Comparison of ENCODE assay signal across 9 cellular contexts in genomic region chr7:139523199-139523941, GRCh38. TPM values are rescaled to one million over a fixed set of nuclear protein-coding genes. Genes with fewer than 3 reads are reported as not detected.
DNase-seq lines count a peak whose midpoint lies in the region; ATAC-seq and TF ChIP-seq lines count a peak whose summit lies in the region.
"Had no signal": no experiment of that assay in that cellular context is flagged by ENCODE, and none has a peak within 500 bp of the region (broad histone marks: within the 10 kb centered on the region; RNA-seq: fewer than 3 reads in every experiment).

Gene CLEC2L, plus strand, starts transcription at chr7:139523685. Its CDS starts 243 bp downstream, at chr7:139523928.

- DNase-seq in CD4-positive, alpha-beta memory T cell, result no peak
- DNase-seq in NCI-H2171 treated with DMSO at 0.1 percent for 48 hours (lab: John Stamatoyannopoulos, UW), result peak; percentile 31
- no peak for DNase-seq in esophagus muscularis mucosa (ENCODE audit: extremely low spot score)
- DNase-seq in prostate gland (ENCODE audit: low spot score), result no peak
- DNase-seq in 8988T, result no peak
- DNase-seq in NCI-H2029 (lab: John Stamatoyannopoulos, UW), result no peak
- DNase-seq: OCI-M1 had no signal

- H3K4me2 ChIP-seq in parathyroid adenoma (ENCODE audit: low read length), result peak within 1 kb of the TSS; percentile 72

- TF ChIP-seq POLR2A in esophagus muscularis mucosa (IDR thresholded peaks at IDR 0.05; ENCODE audit: low read depth) (no peak), prostate gland (IDR thresholded peaks at IDR 0.05) (no peak)

- intact Hi-C loops in CD4-positive, alpha-beta memory T cell (cut with micrococcal nuclease), result no loop called here
- intact Hi-C loops in esophagus muscularis mucosa (cut with DNase I) (no loop called here), prostate gland (cut with DNase I) (no loop called here)

- no peaks in the 10 kb centered on the region for H3K9me3 Mint-ChIP-seq in CD4-positive, alpha-beta memory T cell

- CTCF ChIA-PET in CD4-positive, alpha-beta memory T cell (lab: Charles Lee; ENCODE audit: partially characterized antibody), result no interaction called here

- no peak within 1 kb of the TSS for H3K4me3 ChIP-seq in CD4-positive, alpha-beta memory T cell (ENCODE audit: low read length in 2 of 2)
- H3K4me3 ChIP-seq in esophagus muscularis mucosa (peak within 1 kb of the TSS; percentile 35 to 50 (median 38)), parathyroid adenoma (ENCODE audit: low read depth, low read length) (peak within 1 kb of the TSS; percentile 22), prostate gland (peak within 1 kb of the TSS in 1 of 2 donors; percentile 23)

- H2AFZ ChIP-seq in parathyroid adenoma, result peak within 1 kb of the TSS; percentile 87

- H3K36me3 Mint-ChIP-seq in CD4-positive, alpha-beta memory T cell, result peaks cover 0 to 6% of the 10 kb centered on the region in 2 donors

- TF ChIP-seq CTCF in esophagus muscularis mucosa (IDR thresholded peaks at IDR 0.05) (no peak), parathyroid adenoma (IDR thresholded peaks at IDR 0.05) (no peak), prostate gland (IDR thresholded peaks at IDR 0.05) (no peak)

- no peak for TF ChIP-seq EP300 in esophagus muscularis mucosa (IDR thresholded peaks at IDR 0.05)

- H3K4me3 Mint-ChIP-seq in CD4-positive, alpha-beta memory T cell, result peak within 1 kb of the TSS in 5 of 8 donors; percentile 39 to 73 (median 64)

- peaks cover 9% of the 10 kb centered on the region for H3K4me1 ChIP-seq in CD4-positive, alpha-beta memory T cell (ENCODE audit: insufficient read depth, low read length)
- H3K4me1 ChIP-seq in esophagus muscularis mucosa, result peaks cover 0 to 23% (median 14%) of the 10 kb centered on the region in 4 donors
- H3K4me1 ChIP-seq in parathyroid adenoma, result peaks cover 4% of the 10 kb centered on the region
- H3K4me1 ChIP-seq in prostate gland (replicated peaks), result no peaks in the 10 kb centered on the region

- 6% methylated on average over 30 of the region's 75 CpGs for WGBS in esophagus muscularis mucosa
- 6% methylated on average over 15 of the region's 75 CpGs for WGBS in prostate gland

- no peaks in the 10 kb centered on the region for H3K79me2 ChIP-seq in parathyroid adenoma

- no peaks in the 10 kb centered on the region for H3K36me3 ChIP-seq in CD4-positive, alpha-beta memory T cell (ENCODE audit: insufficient read depth, low read length)
- no peaks in the 10 kb centered on the region for H3K36me3 ChIP-seq in esophagus muscularis mucosa
- H3K36me3 ChIP-seq in parathyroid adenoma (ENCODE audit: control insufficient read depth, insufficient read depth, low read length), result no peaks in the 10 kb centered on the region
- H3K36me3 ChIP-seq in prostate gland, result no peaks in the 10 kb centered on the region

- H3K27me3 Mint-ChIP-seq in CD4-positive, alpha-beta memory T cell, result peaks cover 22 to 31% of the 10 kb centered on the region in 2 donors

- no peak within 1 kb of the TSS for H3K27ac ChIP-seq in CD4-positive, alpha-beta memory T cell (ENCODE audit: low read depth, low read length)
- H3K27ac ChIP-seq in esophagus muscularis mucosa (replicated peaks in 1 of 4) (no peak within 1 kb of the TSS), parathyroid adenoma (no peak within 1 kb of the TSS), prostate gland (no peak within 1 kb of the TSS)

- H3K27me3 ChIP-seq in CD4-positive, alpha-beta memory T cell (ENCODE audit: insufficient read depth, low read length), result peaks cover 5% of the 10 kb centered on the region
- peaks cover 0 to 53% (median 6%) of the 10 kb centered on the region in 4 donors for H3K27me3 ChIP-seq in esophagus muscularis mucosa
- no peaks in the 10 kb centered on the region for H3K27me3 ChIP-seq in parathyroid adenoma (ENCODE audit: control insufficient read depth, insufficient read depth, low read length)
- peaks cover 8% of the 10 kb centered on the region for H3K27me3 ChIP-seq in prostate gland (replicated peaks; ENCODE audit: insufficient read depth)

- no peak within 1 kb of the TSS for H3K27ac Mint-ChIP-seq in CD4-positive, alpha-beta memory T cell

- POLR2A ChIA-PET in CD4-positive, alpha-beta memory T cell (lab: Charles Lee; ENCODE audit: partially characterized antibody), result no interaction called here

- no peak for ATAC-seq in HG02981 (IDR thresholded peaks at IDR 0.05; ENCODE audit: unreplicated experiment)

- no peak within 1 kb of the TSS for H3K9ac ChIP-seq in parathyroid adenoma

- no peaks in the 10 kb centered on the region for H3K9me3 ChIP-seq in CD4-positive, alpha-beta memory T cell (ENCODE audit: control insufficient read depth in 1 of 2, low read length in 2 of 2)
- no peaks in the 10 kb centered on the region for H3K9me3 ChIP-seq in esophagus muscularis mucosa
- H3K9me3 ChIP-seq in parathyroid adenoma (ENCODE audit: control insufficient read depth, low read length), result no peaks in the 10 kb centered on the region
- no peaks in the 10 kb centered on the region for H3K9me3 ChIP-seq in prostate gland

- H3K4me1 Mint-ChIP-seq in CD4-positive, alpha-beta memory T cell, result peaks cover 5 to 38% (median 14%) of the 10 kb centered on the region in 4 donors

RNA-seq across cellular contexts. Expression of gene CLEC2L, which starts in this region (rescaled TPM):
- total RNA-seq in CD4-positive, alpha-beta memory T cell, result not detected
- not detected for polyA plus RNA-seq in CD4-positive, alpha-beta memory T cell
- total RNA-seq in esophagus muscularis mucosa (not detected), prostate gland (1 to 10 TPM in 1 of 2 donors, not detected in 1; 3.0 TPM)

Comparison
In these comparisons a context has a peak if more than half of its experiments do, and no peak if none do; other contexts are left out.
1. H3K4me3 ChIP-seq: peak in esophagus muscularis mucosa (4 of 4) and parathyroid adenoma (single experiment); none in CD4-positive, alpha-beta memory T cell (0 of 2).